Comparison of ENCODE assay signal across 8 cellular contexts in the genomic region with DNA sequence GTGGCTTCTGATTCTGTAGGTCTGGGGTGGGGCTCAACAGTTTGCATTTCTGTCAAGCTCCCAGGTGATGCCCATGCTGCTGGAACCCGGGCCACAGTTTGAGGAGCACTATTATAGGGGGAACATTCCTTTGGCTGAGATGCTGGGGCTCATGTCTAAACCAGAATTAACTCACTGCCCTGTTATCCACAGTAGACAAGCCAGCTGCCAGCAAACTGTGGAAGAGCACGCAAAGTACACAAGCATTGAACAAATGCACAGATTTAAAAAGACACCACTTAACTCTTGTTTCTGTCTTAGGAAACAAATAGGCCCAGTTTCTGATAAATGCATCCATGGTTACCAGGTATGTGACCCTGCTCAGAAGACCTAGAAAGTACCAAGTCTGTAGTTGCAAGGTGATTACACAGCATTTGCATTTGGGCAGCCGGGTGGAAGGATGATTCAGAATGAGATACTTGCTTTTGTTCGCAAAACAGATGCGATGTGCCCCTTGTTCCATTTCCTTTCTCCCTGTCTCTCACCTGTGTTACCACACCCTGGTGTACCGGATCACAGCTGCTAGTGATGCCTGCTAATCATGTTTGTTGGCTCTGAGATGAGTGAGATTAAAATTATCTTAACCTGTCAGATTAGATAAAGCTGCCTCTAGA.
A peak's percentile ranks its signal among the peaks of the same experiment; 100 is the strongest.
DNase-seq lines count a peak whose midpoint lies in the region; ATAC-seq and TF ChIP-seq lines count a peak whose summit lies in the region.

No MANE protein-coding gene starts in this region.

- peak overlapping the region; percentile 67 to 82 for H3K27ac Mint-ChIP-seq in effector memory CD8-positive, alpha-beta T cell

- H3K27me3 Mint-ChIP-seq in effector memory CD8-positive, alpha-beta T cell = no peaks in the 10 kb centered on the region

- H3K4me1 Mint-ChIP-seq in effector memory CD8-positive, alpha-beta T cell (ENCODE audit: low read depth in 2 of 2) = peaks cover 31 to 48% of the 10 kb centered on the region in 2 donors

- peak overlapping the region; percentile 7 to 8 for H3K4me3 Mint-ChIP-seq in effector memory CD8-positive, alpha-beta T cell

- DNase-seq in effector memory CD8-positive, alpha-beta T cell = peak; percentile 28 to 44 (median 40)
- DNase-seq in NCI-H1694 treated with DMSO at 0.1 percent for 48 hours (lab: John Stamatoyannopoulos, UW) = no peak
- no peak for DNase-seq in hepatic stellate cell (ENCODE audit: low spot score)
- no peak for DNase-seq in iPS-NIHi7 (ENCODE audit: extremely low spot score)
- no peak for DNase-seq in NCI-H1048 (lab: John Stamatoyannopoulos, UW)

- ATAC-seq in GM18505 (IDR thresholded peaks at IDR 0.05; ENCODE audit: unreplicated experiment) (peak; percentile 88), GM21390 (IDR thresholded peaks at IDR 0.05; ENCODE audit: unreplicated experiment) (peak; percentile 82), HG03460 (IDR thresholded peaks at IDR 0.05; ENCODE audit: unreplicated experiment) (peak; percentile 89)
- ATAC-seq in effector memory CD8-positive, alpha-beta T cell (replicated peaks) = peak; percentile 93

- H3K9me3 Mint-ChIP-seq in effector memory CD8-positive, alpha-beta T cell = no peaks in the 10 kb centered on the region

- peaks cover 61% of the 10 kb centered on the region for H3K36me3 Mint-ChIP-seq in effector memory CD8-positive, alpha-beta T cell (ENCODE audit: insufficient read depth)

- no peak for TF ChIP-seq POLR2A in GM18505 (IDR thresholded peaks at IDR 0.05; ENCODE audit: borderline replicate concordance, extremely low read depth, insufficient read depth, insufficient read length)

Comparison
In these comparisons a context has a peak if more than half of its experiments do, and no peak if none do; other contexts are left out.
1. DNase-seq: peak in effector memory CD8-positive, alpha-beta T cell (3 of 3); none in NCI-H1694 treated with DMSO at 0.1 percent for 48 hours (single experiment), hepatic stellate cell (single experiment), iPS-NIHi7 (single experiment) and NCI-H1048 (single experiment).
2. Peak in every context shown above with its lines, with median percentiles within 50 percentile points of each other: ATAC-seq.